In genomic region chr17:50397111-50397918, GRCh38 we compare ENCODE assay signal across 8 cellular contexts. TPM values are rescaled to one million over a fixed set of nuclear protein-coding genes. Genes with fewer than 3 reads are reported as not detected.
A peak's percentile ranks its signal among the peaks of the same experiment; 100 is the strongest.
DNase-seq lines count a peak whose midpoint lies in the region; ATAC-seq and TF ChIP-seq lines count a peak whose summit lies in the region.

TSS of gene LRRC59 (minus strand) at chr17:50397523. CDS start at chr17:50397317, 206 bp downstream.

- TF ChIP-seq CTCF in hepatocyte (IDR thresholded peaks at IDR 0.05; ENCODE audit: poor library complexity) = peak; percentile 98

- H3K79me2 ChIP-seq in hepatocyte = peaks cover 41% of the 10 kb centered on the region

- 3% methylated on average over 68 of the region's 70 CpGs for WGBS in hepatocyte (ENCODE audit: low lambda C conversion rate, missing lambda C conversion rate)

- no peaks in the 10 kb centered on the region for H3K9me3 ChIP-seq in hepatocyte (ENCODE audit: low read depth)

- H3K4me2 ChIP-seq in hepatocyte = peak within 1 kb of the TSS; percentile 87

- peak within 1 kb of the TSS; percentile 94 for H3K4me3 ChIP-seq in hepatocyte

- peak within 1 kb of the TSS; percentile 87 for H2AFZ ChIP-seq in hepatocyte

- no peaks in the 10 kb centered on the region for H3K36me3 ChIP-seq in hepatocyte (replicated peaks; ENCODE audit: insufficient read depth, low read depth)

- peak; percentile 23 to 64 for DNase-seq in NCI-H187 (lab: John Stamatoyannopoulos, UW)
- peak; percentile 94 for DNase-seq in T-helper 9 cell
- DNase-seq in astrocyte of the hippocampus (ENCODE audit: low read depth, low spot score) = peak; percentile 96
- DNase-seq in hepatocyte (ENCODE audit: low spot score) = peak; percentile 90
- DNase-seq in retina = peak; percentile 97
- DNase-seq in OCI-M2 (lab: John Stamatoyannopoulos, UW; ENCODE audit: unreplicated experiment) = no peak

- H3K27ac ChIP-seq in hepatocyte = peak within 1 kb of the TSS; percentile 93

- TF ChIP-seq POLR2A in GM18505 (IDR thresholded peaks at IDR 0.05; ENCODE audit: borderline replicate concordance, extremely low read depth, insufficient read depth, insufficient read length) = peak; percentile 93

- H3K4me1 ChIP-seq in hepatocyte (ENCODE audit: insufficient read depth) = peaks cover 12% of the 10 kb centered on the region

- H3K27me3 ChIP-seq in hepatocyte = no peaks in the 10 kb centered on the region

- H3K9me2 ChIP-seq in hepatocyte (replicated peaks; ENCODE audit: insufficient read depth) = no peaks in the 10 kb centered on the region

- peak; percentile 97 for ATAC-seq in GM18505 (IDR thresholded peaks at IDR 0.05; ENCODE audit: unreplicated experiment)
- peak; percentile 99 for ATAC-seq in HG02885 (IDR thresholded peaks at IDR 0.05; ENCODE audit: poor library complexity, unreplicated experiment)

- H4K20me1 ChIP-seq in hepatocyte (ENCODE audit: insufficient read depth, poor library complexity, severe bottlenecking) = peaks cover 20% of the 10 kb centered on the region

RNA-seq across cellular contexts. Expression of gene LRRC59, which starts in this region (rescaled TPM):
- 97.9 and 121 TPM in 2 replicates for total RNA-seq in hepatocyte
- 82.3 and 105 TPM in 2 replicates for polyA plus RNA-seq in hepatocyte
